ENCODE assay signal across 21 cellular contexts in the genomic region with DNA sequence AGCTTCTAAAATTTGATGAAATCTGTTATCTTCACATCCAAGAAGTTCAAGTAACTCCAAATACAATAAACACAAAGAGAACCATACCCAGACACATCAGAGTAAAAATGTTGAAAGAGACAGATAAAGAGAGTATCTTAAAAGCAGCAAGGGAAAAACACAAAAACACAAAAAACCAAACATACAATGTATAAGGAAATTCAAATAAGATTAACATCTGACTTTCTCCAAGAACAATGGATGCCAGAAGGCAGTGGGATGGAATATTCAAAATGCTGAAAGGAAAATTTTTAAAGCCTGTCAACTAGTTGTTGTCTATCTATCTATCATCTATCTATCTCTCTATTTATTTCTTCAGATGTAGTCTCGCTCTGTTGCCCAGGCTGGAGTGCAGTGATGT.
"Had no signal": no experiment of that assay in that cellular context is flagged by ENCODE, and none has a peak within 500 bp of the region (broad histone marks: within the 10 kb centered on the region; RNA-seq: fewer than 3 reads in every experiment).

No MANE protein-coding gene starts in this region.

- ATAC-seq: activated naive CD8-positive, alpha-beta T cell treated with anti-CD3 and anti-CD28 coated beads, Interleukin-2, amount 50 U/mL, for 24 hours; activated T-cell treated with anti-CD3 and anti-CD28 coated beads, Interleukin-2, amount 50 U/mL, for 72 hours; effector memory CD8-positive, alpha-beta T cell; gastrocnemius medialis; left ventricle myocardium superior; natural killer cell had no signal

- DNase-seq: activated CD4-positive, alpha-beta memory T cell treated with anti-CD3 and anti-CD28 coated beads for 36 hours; activated CD4-positive, alpha-beta T cell treated with anti-CD3 and anti-CD28 coated beads for 4 hours; activated effector memory CD4-positive, alpha-beta T cell treated with Interleukin-2 at 50 U/mL for 16 hours; activated naive CD4-positive, alpha-beta T cell treated with anti-CD3 and anti-CD28 coated beads, Interleukin-2, amount 10 ng/mL, durations not matched to agents 7 days and 5 days; activated naive CD8-positive, alpha-beta T cell treated with anti-CD3 and anti-CD28 coated beads, Interleukin-2, amount 50 U/mL, for 24 hours; activated T-cell treated with anti-CD3 and anti-CD28 coated beads, Interleukin-2, amount 50 U/mL, for 72 hours; anterior cingulate cortex; effector memory CD8-positive, alpha-beta T cell; esophagus squamous epithelium; gastrocnemius medialis; hippocampal formation; left ventricle myocardium superior; mammary epithelial cell; midbrain; natural killer cell; sigmoid colon; stimulated activated CD4-positive, alpha-beta T cell treated with anti-CD3 and anti-CD28 coated beads, Interleukin-2, amount 100 ng/mL, for 48 hours; stimulated activated CD8-positive, alpha-beta memory T cell treated with anti-CD3 and anti-CD28 coated beads, Interleukin-4, amount 100 ng/mL, for 48 hours; testis; trophoblast cell; uterus had no signal

- H3K27me3 ChIP-seq: esophagus squamous epithelium, gastrocnemius medialis, sigmoid colon, testis, uterus had no signal

- H3K4me1 ChIP-seq: esophagus squamous epithelium, sigmoid colon, testis, uterus had no signal

- H3K9me3 ChIP-seq: testis had no signal

- H3K27ac ChIP-seq: esophagus squamous epithelium, gastrocnemius medialis, sigmoid colon, testis, uterus had no signal

- H3K36me3 ChIP-seq: esophagus squamous epithelium, gastrocnemius medialis, sigmoid colon, uterus had no signal

- H3K4me3 ChIP-seq: esophagus squamous epithelium, gastrocnemius medialis, sigmoid colon, testis, uterus had no signal
